Comparison of ENCODE assay signal across 1 cellular context in genomic region chr13:104532131-104532530, GRCh38.
TF ChIP-seq lines count a peak whose summit lies in the region.

No MANE protein-coding gene starts in this region.

TF ChIP-seq in GM23338, 12 proteins besides CTCF, POLR2A, EP300 and RAD21 (continued from another document):
- TF ChIP-seq REST (IDR thresholded peaks at IDR 0.05; ENCODE audit: unreplicated experiment) (no peak), ETS1 (IDR thresholded peaks at IDR 0.05) (no peak), ZNF462 (CRISPR knock-in tag; IDR thresholded peaks at IDR 0.05) (no peak), NANOG (IDR thresholded peaks at IDR 0.05; ENCODE audit: borderline replicate concordance) (no peak), CREB1 (CRISPR knock-in tag; IDR thresholded peaks at IDR 0.05; ENCODE audit: low read depth) (no peak), ZNF331 (CRISPR knock-in tag; IDR thresholded peaks at IDR 0.05; ENCODE audit: low read depth) (no peak), EZH2phosphoT487 (IDR thresholded peaks at IDR 0.05; ENCODE audit: unreplicated experiment) (no peak), EZH2 (IDR thresholded peaks at IDR 0.05; ENCODE audit: low read depth, unreplicated experiment) (no peak)
